8 cellular contexts compared by ENCODE assay signal in genomic region chr12:68175566-68176033, GRCh38. TPM values are rescaled to one million over a fixed set of nuclear protein-coding genes. Genes with fewer than 3 reads are reported as not detected.
A peak's percentile ranks its signal among the peaks of the same experiment; 100 is the strongest.
DNase-seq lines count a peak whose midpoint lies in the region; ATAC-seq, FAIRE-seq and TF ChIP-seq lines count a peak whose summit lies in the region.

No MANE protein-coding gene starts in this region.

- H3K9me2 ChIP-seq in SU-DHL-6 (replicated peaks; ENCODE audit: insufficient read depth, low read length): no peaks in the 10 kb centered on the region

- no peak overlapping the region for H3K9ac ChIP-seq in SU-DHL-6 (ENCODE audit: low read length)
- no peak overlapping the region for H3K9ac ChIP-seq in K562 (ENCODE audit: insufficient read depth in 1 of 2, low read depth in 2 of 2, low read length in 2 of 2)

- H3K4me2 ChIP-seq in SU-DHL-6 (ENCODE audit: low read depth, low read length, poor library complexity, severe bottlenecking) (peak overlapping the region; percentile 8), K562 (ENCODE audit: insufficient read depth, low read length) (no peak overlapping the region)

- DNase-seq in GM10248 (ENCODE audit: extremely low spot score) (peak; percentile 53), K562 (ENCODE audit: extremely low read depth in 1 of 4, low spot score in 3 of 4) (no peak), KBM-7 (no peak), coronary artery (ENCODE audit: low spot score) (no peak), hypothalamus (lab: John Stamatoyannopoulos, UW) (no peak)

- no peak overlapping the region for H2AFZ ChIP-seq in SU-DHL-6 (ENCODE audit: low read depth, low read length, severe bottlenecking)
- no peak overlapping the region for H2AFZ ChIP-seq in K562 (ENCODE audit: low read depth, low read length)

- H3K27me3 ChIP-seq in SU-DHL-6 (ENCODE audit: low read length) (no peaks in the 10 kb centered on the region), K562 (ENCODE audit: control insufficient read depth in 2 of 2, insufficient read depth in 2 of 2, low read length in 2 of 2) (no peaks in the 10 kb centered on the region)

- in situ Hi-C loops in K562 (cut with MboI): no loop called here
- in situ Hi-C loops in KBM-7 (cut with MboI; ENCODE audit: low pct_unique_long_range_greater_than_20kb, low sequenced_read_pairs): no loop called here

- H3K9me3 Mint-ChIP-seq in stimulated activated naive CD8-positive, alpha-beta T cell treated with anti-CD3 and anti-CD28 coated beads, Interleukin-15, Interleukin-2, amounts not matched to agents 100 ng/mL and 50 ng/mL, for 24 hours: no peaks in the 10 kb centered on the region

- H3K4me3 Mint-ChIP-seq in stimulated activated naive CD8-positive, alpha-beta T cell treated with anti-CD3 and anti-CD28 coated beads, Interleukin-15, Interleukin-2, amounts not matched to agents 100 ng/mL and 50 ng/mL, for 24 hours: peak overlapping the region; percentile 65

- H3K27ac Mint-ChIP-seq in stimulated activated naive CD8-positive, alpha-beta T cell treated with anti-CD3 and anti-CD28 coated beads, Interleukin-15, Interleukin-2, amounts not matched to agents 100 ng/mL and 50 ng/mL, for 24 hours: peak overlapping the region; percentile 76

- no TSS peak for BruUV-seq in K562 (replicated peaks; lab: Mats Ljungman, UMichigan)

- ATAC-seq in GM21786 (IDR thresholded peaks at IDR 0.05; ENCODE audit: unreplicated experiment) (peak; percentile 93), K562 (no peak; the same call in 2 of the 3 replicates)

- no peaks in the 10 kb centered on the region for H3K9me3 ChIP-seq in SU-DHL-6 (ENCODE audit: insufficient read depth, low read length)
- H3K9me3 ChIP-seq in K562 (replicated peaks; ENCODE audit: control insufficient read depth, insufficient read depth, low read depth, low read length): no peaks in the 10 kb centered on the region

- no peaks in the 10 kb centered on the region for H3K9me1 ChIP-seq in K562 (ENCODE audit: control insufficient read depth, insufficient read depth, low read length)

- TF ChIP-seq CTCF in GM10248 (IDR thresholded peaks at IDR 0.05; ENCODE audit: control extremely low read depth, extremely low read depth, low read depth, missing control alignments): no peak
- no peak for TF ChIP-seq CTCF in SU-DHL-6 (IDR thresholded peaks at IDR 0.05; ENCODE audit: insufficient read depth, low read length, poor library complexity, severe bottlenecking)
- no peak for TF ChIP-seq CTCF in K562 (IDR thresholded peaks at IDR 0.05 in 2 of 3, conservative IDR thresholded peaks at IDR 0.05 in 1 of 3; ENCODE audit: insufficient read depth in 2 of 3, low read depth in 1 of 3, low read length in 3 of 3)
- no peak for TF ChIP-seq CTCF in coronary artery (IDR thresholded peaks at IDR 0.05)

- TF ChIP-seq EP300 in K562 (IDR thresholded peaks at IDR 0.05; ENCODE audit: low read length): no peak

- CTCF ChIA-PET in GM10248 (lab: Yijun Ruan, JAX): interaction anchor here (2.0 kb wide), 1 partner anchor 21 kb away, joined by 5 read pairs; no protein-coding TSS in a partner anchor
- CTCF ChIA-PET in K562 (lab: Yijun Ruan, JAX; ENCODE audit: low intra/inter-chr PET ratio): no interaction called here

- H3K4me3 ChIP-seq in SU-DHL-6 (ENCODE audit: insufficient read depth, low read length, poor library complexity, severe bottlenecking) (no peak overlapping the region), K562 (no peak overlapping the region), coronary artery (no peak overlapping the region)

- POLR2A ChIA-PET in GM10248 (lab: Yijun Ruan, JAX): no interaction called here
- POLR2A ChIA-PET in K562 (lab: Yijun Ruan, JAX): no interaction called here

- H3K27ac ChIP-seq in SU-DHL-6 (ENCODE audit: low read depth, low read length) (peak overlapping the region; percentile 33), K562 (ENCODE audit: extremely low read depth, low read depth, low read length) (no peak overlapping the region), coronary artery (no peak overlapping the region)

- H3K4me1 ChIP-seq in K562 (replicated peaks in 1 of 2; ENCODE audit: control insufficient read depth in 2 of 2, insufficient read depth in 2 of 2, low read length in 2 of 2): no peaks in the 10 kb centered on the region; a peak in 1 of 5 replicates

- H4K20me1 ChIP-seq in SU-DHL-6 (ENCODE audit: low read depth, low read length) (no peaks in the 10 kb centered on the region), K562 (replicated peaks; ENCODE audit: control insufficient read depth, insufficient read depth, low read length) (no peaks in the 10 kb centered on the region)

- WGBS in K562 (ENCODE audit: insufficient coverage, low coverage, missing lambda C conversion rate): 0% methylated on average over 4 of the region's 4 CpGs

- TF ChIP-seq POLR2A in K562 (conservative IDR thresholded peaks at IDR 0.05): no peak

- H3K36me3 ChIP-seq in SU-DHL-6 (ENCODE audit: low read length): no peaks in the 10 kb centered on the region
- no peaks in the 10 kb centered on the region for H3K36me3 ChIP-seq in K562 (ENCODE audit: control insufficient read depth, insufficient read depth, low read length)

- intact Hi-C loops in K562 (cut with micrococcal nuclease): no loop called here

- H3K36me3 Mint-ChIP-seq in stimulated activated naive CD8-positive, alpha-beta T cell treated with anti-CD3 and anti-CD28 coated beads, Interleukin-15, Interleukin-2, amounts not matched to agents 100 ng/mL and 50 ng/mL, for 24 hours (ENCODE audit: low read depth): peaks cover under 1% of the 10 kb centered on the region

- H3K4me1 Mint-ChIP-seq in stimulated activated naive CD8-positive, alpha-beta T cell treated with anti-CD3 and anti-CD28 coated beads, Interleukin-15, Interleukin-2, amounts not matched to agents 100 ng/mL and 50 ng/mL, for 24 hours (ENCODE audit: low read depth): peaks cover 73% of the 10 kb centered on the region

- no peak for FAIRE-seq in K562 (lab: Jason Lieb, UNC)

- H3K79me2 ChIP-seq in SU-DHL-6 (ENCODE audit: insufficient read depth, low read length) (no peaks in the 10 kb centered on the region), K562 (ENCODE audit: control insufficient read depth, insufficient read depth, low read length) (no peaks in the 10 kb centered on the region)

- no peak for TF ChIP-seq RAD21 in K562 (CRISPR knock-in tag; conservative IDR thresholded peaks at IDR 0.05 in 1 of 2, IDR thresholded peaks at IDR 0.05 in 1 of 2)

- no peaks in the 10 kb centered on the region for H3F3A ChIP-seq in SU-DHL-6 (ENCODE audit: insufficient read depth)

- H3K27me3 Mint-ChIP-seq in stimulated activated naive CD8-positive, alpha-beta T cell treated with anti-CD3 and anti-CD28 coated beads, Interleukin-15, Interleukin-2, amounts not matched to agents 100 ng/mL and 50 ng/mL, for 24 hours: no peaks in the 10 kb centered on the region

TF ChIP-seq in K562, 482 proteins besides CTCF, POLR2A, EP300 and RAD21 (continues in another document):
- no peak for TF ChIP-seq JUND (IDR thresholded peaks at IDR 0.05; ENCODE audit: borderline replicate concordance, low read depth, low read length)
- TF ChIP-seq JUND (tag; IDR thresholded peaks at IDR 0.05; ENCODE audit: borderline replicate concordance, low read depth, low read length): peak; percentile 34; the same call in 1 of the 3 replicates
- TF ChIP-seq ZNF12 (CRISPR knock-in tag; IDR thresholded peaks at IDR 0.05): no peak
- no peak for TF ChIP-seq RBM15 (IDR thresholded peaks at IDR 0.05; ENCODE audit: insufficient read depth, low read length)

RNA-seq across cellular contexts. Expression of gene IFNG, which starts 16.1 kb away (rescaled TPM):
- total RNA-seq in K562 (2011; cell fraction: chromatin; rRNA removed; ENCODE audit: low replicate concordance): not detected in 2 replicates
- not detected in 2 replicates for total RNA-seq in K562 (2011; cell fraction: nucleolus; rRNA removed)
- total RNA-seq in K562 (2011; cell fraction: nucleoplasm; rRNA removed): not detected in 2 replicates
- total RNA-seq in K562 (2014; rRNA removed) (not detected in 2 replicates), K562 (2014; rRNA removed; fragmentation: Illumina TruSeq; extraction: Trizol) (not detected in 2 replicates), K562 (2015; rRNA removed; fragmentation: Illumina TruSeq; extraction: Trizol) (not detected in 2 replicates), K562 (2021) (0.29 and 0.38 TPM in 2 replicates)
- polyA plus RNA-seq in K562 (2011; rRNA removed) (not detected in 2 replicates), K562 (2014; fragmentation: Illumina TruSeq; extraction: Trizol) (not detected in 2 replicates), K562 (2014; fragmentation: Nextera tagmentation; extraction: Ambion mirVana) (not detected), K562 (2014; rRNA removed) (not detected in 2 replicates)
- polyA plus RNA-seq in K562 (2011; cell fraction: cytosol; rRNA removed): not detected in 2 replicates
- not detected in 2 replicates for polyA plus RNA-seq in K562 (2011; cell fraction: nucleus; rRNA removed)
- polyA plus RNA-seq in K562 (2012): not detected in 2 replicates
- not detected in 2 replicates for polyA minus RNA-seq in K562 (2011; rRNA and poly(A)+ RNA removed)
- not detected in 2 replicates for polyA minus RNA-seq in K562 (2011; cell fraction: cytosol; rRNA and poly(A)+ RNA removed)
- not detected in 2 replicates for polyA minus RNA-seq in K562 (2011; cell fraction: nucleus; rRNA and poly(A)+ RNA removed)

RNA-seq across cellular contexts. Expression of gene IL26, which starts 50.0 kb away (rescaled TPM):
- total RNA-seq in K562 (2011; cell fraction: chromatin; rRNA removed; ENCODE audit: low replicate concordance): not detected in 2 replicates
- total RNA-seq in K562 (2011; cell fraction: nucleolus; rRNA removed): not detected in 2 replicates
- total RNA-seq in K562 (2011; cell fraction: nucleoplasm; rRNA removed): not detected in 2 replicates
- total RNA-seq in K562 (2014; rRNA removed) (not detected in 2 replicates), K562 (2014; rRNA removed; fragmentation: Illumina TruSeq; extraction: Trizol) (not detected in 2 replicates), K562 (2015; rRNA removed; fragmentation: Illumina TruSeq; extraction: Trizol) (not detected in 2 replicates), K562 (2021) (not detected in 2 replicates)
- polyA plus RNA-seq in K562 (2011; rRNA removed) (not detected in 2 replicates), K562 (2014; fragmentation: Illumina TruSeq; extraction: Trizol) (not detected in 2 replicates), K562 (2014; fragmentation: Nextera tagmentation; extraction: Ambion mirVana) (not detected), K562 (2014; rRNA removed) (not detected in 2 replicates)
- polyA plus RNA-seq in K562 (2011; cell fraction: cytosol; rRNA removed): not detected in 2 replicates
- not detected in 2 replicates for polyA plus RNA-seq in K562 (2011; cell fraction: nucleus; rRNA removed)
- not detected in 2 replicates for polyA plus RNA-seq in K562 (2012)
- not detected in 2 replicates for polyA minus RNA-seq in K562 (2011; rRNA and poly(A)+ RNA removed)
- not detected in 2 replicates for polyA minus RNA-seq in K562 (2011; cell fraction: cytosol; rRNA and poly(A)+ RNA removed)
- not detected in 2 replicates for polyA minus RNA-seq in K562 (2011; cell fraction: nucleus; rRNA and poly(A)+ RNA removed)
